ENCODE assay signal across 10 cellular contexts in genomic region chr1:81803423-81804103, GRCh38. TPM values are rescaled to one million over a fixed set of nuclear protein-coding genes. Genes with fewer than 3 reads are reported as not detected.
DNase-seq lines count a peak whose midpoint lies in the region; ATAC-seq and TF ChIP-seq lines count a peak whose summit lies in the region.
"Had no signal": no experiment of that assay in that cellular context is flagged by ENCODE, and none has a peak within 500 bp of the region (broad histone marks: within the 10 kb centered on the region; RNA-seq: fewer than 3 reads in every experiment).

No MANE protein-coding gene starts in this region.

- no peaks in the 10 kb centered on the region for H3K27me3 ChIP-seq in breast epithelium
- H3K27me3 ChIP-seq: BLaER1 had no signal

- H3K4me3 ChIP-seq in breast epithelium = peak overlapping the region; percentile 80 to 89 (median 86)
- H3K4me3 ChIP-seq: BLaER1 had no signal

- DNase-seq in NCI-H1694 treated with DMSO at 0.1 percent for 48 hours (lab: John Stamatoyannopoulos, UW) (peak; percentile 47), NCI-H1694 (lab: John Stamatoyannopoulos, UW) (no peak), breast epithelium (ENCODE audit: low spot score in 2 of 2) (no peak), kidney glomerular epithelial cell (lab: John Stamatoyannopoulos, UW) (peak; percentile 50), type B pancreatic cell (ENCODE audit: extremely low spot score, unreplicated experiment) (no peak), NK-92 (lab: John Stamatoyannopoulos, UW; ENCODE audit: unreplicated experiment) (no peak), T-helper 9 cell (no peak)

- TF ChIP-seq CTCF in breast epithelium (IDR thresholded peaks at IDR 0.05) = no peak
- TF ChIP-seq CTCF in type B pancreatic cell (conservative IDR thresholded peaks at IDR 0.05) = no peak

- no peaks in the 10 kb centered on the region for H3K27me3 Mint-ChIP-seq in type B pancreatic cell

- peak overlapping the region; percentile 98 for H3K4me3 Mint-ChIP-seq in type B pancreatic cell

- no peak for ATAC-seq in HG02642 (IDR thresholded peaks at IDR 0.05; ENCODE audit: poor library complexity, unreplicated experiment)

- peak overlapping the region; percentile 96 to 97 for H3K27ac ChIP-seq in breast epithelium
- H3K27ac ChIP-seq: BLaER1, HL-60 had no signal

- H3K27ac Mint-ChIP-seq in type B pancreatic cell = peak overlapping the region; percentile 88

- H3K4me1 Mint-ChIP-seq in type B pancreatic cell (ENCODE audit: unreplicated experiment) = peaks cover 38% of the 10 kb centered on the region

- no peaks in the 10 kb centered on the region for H3K36me3 Mint-ChIP-seq in type B pancreatic cell

- no peaks in the 10 kb centered on the region for H3K36me3 ChIP-seq in breast epithelium
- H3K36me3 ChIP-seq: BLaER1 had no signal

- TF ChIP-seq POLR2A in breast epithelium (IDR thresholded peaks at IDR 0.05) = no peak

- no peaks in the 10 kb centered on the region for H3K9me3 Mint-ChIP-seq in type B pancreatic cell

- intact Hi-C loops in breast epithelium (cut with DNase I; ENCODE audit: low total_unique reads) = no loop called here

- no peaks in the 10 kb centered on the region for H3K9me3 ChIP-seq in breast epithelium

- no peaks in the 10 kb centered on the region for H3K4me1 ChIP-seq in breast epithelium
- H3K4me1 ChIP-seq: BLaER1 had no signal

RNA-seq across cellular contexts. Expression of gene ADGRL2, which starts 2.8 kb away (rescaled TPM):
- total RNA-seq in breast epithelium (10 to 100 TPM; 59.6 to 78.0 (median 74.7) TPM), type B pancreatic cell (ENCODE audit: low replicate concordance) (96.3 and 103 TPM in 2 replicates)

Comparison
In these comparisons a context has a peak if more than half of its experiments do, and no peak if none do; other contexts are left out.
1. DNase-seq: peak in NCI-H1694 treated with DMSO at 0.1 percent for 48 hours (single experiment) and kidney glomerular epithelial cell (single experiment); none in NCI-H1694 (single experiment), breast epithelium (0 of 2), type B pancreatic cell (single experiment), NK-92 (single experiment) and T-helper 9 cell (single experiment).